ENCODE assay signal across 8 cellular contexts in genomic region chr1:27348861-27349783, GRCh38. TPM values are rescaled to one million over a fixed set of nuclear protein-coding genes. Genes with fewer than 3 reads are reported as not detected.
DNase-seq lines count a peak whose midpoint lies in the region; ATAC-seq and TF ChIP-seq lines count a peak whose summit lies in the region.

No MANE protein-coding gene starts in this region.

- H3K27me3 ChIP-seq in HCT116 (ENCODE audit: insufficient read depth, low read length) (no peaks in the 10 kb centered on the region), SJCRH30 (no peaks in the 10 kb centered on the region), aorta (ENCODE audit: control insufficient read depth in 1 of 2, insufficient read depth in 2 of 2, low read length in 1 of 2) (no peaks in the 10 kb centered on the region)

- H2AFZ ChIP-seq in HCT116 (ENCODE audit: low read depth, low read length, poor library complexity, severe bottlenecking) = no peak overlapping the region

- H3K9me3 ChIP-seq in HCT116 (ENCODE audit: control insufficient read depth in 1 of 2, insufficient read depth in 1 of 2, low read depth in 1 of 2, low read length in 2 of 2) = no peaks in the 10 kb centered on the region
- H3K9me3 ChIP-seq in SJCRH30 (replicated peaks) = no peaks in the 10 kb centered on the region
- no peaks in the 10 kb centered on the region for H3K9me3 ChIP-seq in aorta (ENCODE audit: control insufficient read depth, low read length)

- peaks cover 18% of the 10 kb centered on the region for H3K4me1 Mint-ChIP-seq in mesothelial cell of epicardium

- CTCF ChIA-PET in HCT116 (lab: Charles Lee) = interaction anchor here (1.1 to 1.5 kb wide), 3 partner anchors 8 to 17 kb away, joined by 3 to 7 read pairs (median 4); partner anchors contain the start of gene MAP3K6

- no peak for TF ChIP-seq POLR2A in HCT116 (IDR thresholded peaks at IDR 0.05; ENCODE audit: borderline replicate concordance, extremely low read depth, insufficient read depth, insufficient read length)

- TF ChIP-seq CTCF in HCT116 (IDR thresholded peaks at IDR 0.05 in 2 of 3, conservative IDR thresholded peaks at IDR 0.05 in 1 of 3; ENCODE audit: borderline replicate concordance in 1 of 3, insufficient read depth in 1 of 3, low read depth in 2 of 3, low read length in 2 of 3) (no peak), mesothelial cell of epicardium (IDR thresholded peaks at IDR 0.05; ENCODE audit: unreplicated experiment) (no peak)

- DNase-seq in AG20443 (ENCODE audit: low spot score) = peak; percentile 45
- DNase-seq in HCT116 (ENCODE audit: low read depth, low spot score) = peak; percentile 62
- peak; percentile 41 to 50 for DNase-seq in SJCRH30
- DNase-seq in effector CD8-positive, alpha-beta T cell (lab: John Stamatoyannopoulos, UW) = peak; percentile 20
- DNase-seq in mesothelial cell of epicardium (ENCODE audit: low spot score in 2 of 2, unreplicated experiment in 2 of 2) = no peak
- no peak for DNase-seq in aorta

- no peaks in the 10 kb centered on the region for H3K36me3 ChIP-seq in HCT116 (ENCODE audit: control insufficient read depth in 1 of 2, insufficient read depth in 2 of 2, low read length in 2 of 2)
- no peaks in the 10 kb centered on the region for H3K36me3 ChIP-seq in SJCRH30
- H3K36me3 ChIP-seq in aorta (ENCODE audit: control insufficient read depth in 1 of 2, insufficient read depth in 2 of 2, low read length in 1 of 2) = peaks cover 0 to 4% of the 10 kb centered on the region in 2 donors

- peak overlapping the region; percentile 59 for H3K4me3 Mint-ChIP-seq in mesothelial cell of epicardium

- no peaks in the 10 kb centered on the region for H3K9me3 Mint-ChIP-seq in mesothelial cell of epicardium

- H3K4me3 ChIP-seq in HCT116 (replicated peaks in 1 of 2; ENCODE audit: low read depth in 1 of 2, low read length in 2 of 2) (peak overlapping the region; percentile 29 to 56), SJCRH30 (peak overlapping the region; percentile 41), aorta (ENCODE audit: low read length in 2 of 2) (no peak overlapping the region)

- H3K4me2 ChIP-seq in HCT116 (ENCODE audit: low read length) = peak overlapping the region; percentile 96

- H3K36me3 Mint-ChIP-seq in mesothelial cell of epicardium = peaks cover 5% of the 10 kb centered on the region

- H3K27me3 Mint-ChIP-seq in mesothelial cell of epicardium (ENCODE audit: low read depth) = peaks cover 7% of the 10 kb centered on the region

- intact Hi-C loops in HCT116 (cut with micrococcal nuclease) (loop anchor here (1.0 kb wide), 1 partner anchor 8 kb away; no protein-coding TSS in a partner anchor), aorta (cut with DNase I) (no loop called here)

- peak; percentile 86 for ATAC-seq in HCT116
- peak; percentile 23 for ATAC-seq in aorta (ENCODE audit: low FRiP score)
- no peak for ATAC-seq in HG02973 (IDR thresholded peaks at IDR 0.05; ENCODE audit: unreplicated experiment)
- no peak for ATAC-seq in HG03571 (IDR thresholded peaks at IDR 0.05; ENCODE audit: unreplicated experiment)

- H3K27ac ChIP-seq in HCT116 (ENCODE audit: low read depth, low read length) (peak overlapping the region; percentile 77), SJCRH30 (no peak overlapping the region), aorta (ENCODE audit: low read depth in 1 of 2, low read length in 2 of 2) (no peak overlapping the region)

- RAD21 ChIA-PET in HCT116 (lab: Charles Lee; ENCODE audit: low non-redundant PET in 1 of 2, low total read pairs in 2 of 2, uncharacterized antibody in 2 of 2, unreplicated experiment in 2 of 2) = no interaction called here

- WGBS in aorta, 2 donors = 18 to 20% methylated on average over 45 to 51 of the region's 51 CpGs

- BruUV-seq in HCT116 (replicated peaks; lab: Mats Ljungman, UMichigan) = no TSS peak

- H3K4me1 ChIP-seq in HCT116 (ENCODE audit: control insufficient read depth in 1 of 2, insufficient read depth in 2 of 2, low read length in 2 of 2) (peaks cover 26 to 41% of the 10 kb centered on the region in 2 experiments), SJCRH30 (no peaks in the 10 kb centered on the region), aorta (ENCODE audit: control insufficient read depth in 1 of 2, insufficient read depth in 2 of 2, low read length in 2 of 2) (no peaks in the 10 kb centered on the region)

- no peaks in the 10 kb centered on the region for H3K9me2 ChIP-seq in HCT116 (ENCODE audit: insufficient read depth)

- POLR2A ChIA-PET in HCT116 (lab: Charles Lee) = interaction anchor here (1.0 to 1.3 kb wide), 2 partner anchors 8 to 17 kb away, joined by 5 to 11 read pairs; partner anchors contain the start of gene MAP3K6

- H3K27ac Mint-ChIP-seq in mesothelial cell of epicardium = peak overlapping the region; percentile 6

- H4K20me1 ChIP-seq in HCT116 (ENCODE audit: insufficient read depth) = no peaks in the 10 kb centered on the region

- H3K9ac ChIP-seq in HCT116 (ENCODE audit: low read length) = peak overlapping the region; percentile 67

- 0 out of 2 replicates have a peak, but pooled peaks cover 3% of the 10 kb centered on the region for H3K79me2 ChIP-seq in HCT116 (ENCODE audit: insufficient read depth, low read length)

- no peak for TF ChIP-seq RAD21 in HCT116 (IDR thresholded peaks at IDR 0.05; ENCODE audit: low read depth)

TF ChIP-seq in HCT116, 20 proteins besides CTCF, POLR2A, EP300 and RAD21:
- TF ChIP-seq ZFX (IDR thresholded peaks at IDR 0.05) = peak; percentile 28; the same call in 1 of the 2 replicates
- TF ChIP-seq CEBPB (IDR thresholded peaks at IDR 0.05; ENCODE audit: low read depth) = no peak
- TF ChIP-seq ZNF274 (IDR thresholded peaks at IDR 0.05; ENCODE audit: low read depth, low read length) = no peak
- TF ChIP-seq EZH2 (IDR thresholded peaks at IDR 0.05) = no peak
- TF ChIP-seq CBX3 (IDR thresholded peaks at IDR 0.05; ENCODE audit: low read depth) = no peak
- TF ChIP-seq EZH2phosphoT487 (IDR thresholded peaks at IDR 0.05; ENCODE audit: borderline replicate concordance) = no peak
- TF ChIP-seq SIN3A (IDR thresholded peaks at IDR 0.05; ENCODE audit: low read depth) = no peak
- TF ChIP-seq EGR1 (IDR thresholded peaks at IDR 0.05; ENCODE audit: low read depth) = no peak
- TF ChIP-seq ZBTB33 (IDR thresholded peaks at IDR 0.05; ENCODE audit: extremely low read depth, insufficient replicate concordance, low read length) = no peak
- TF ChIP-seq POLR2AphosphoS5 (IDR thresholded peaks at IDR 0.05; ENCODE audit: low read depth, low read length) = peak; percentile 40; the same call in 1 of the 2 replicates
- TF ChIP-seq YY1 (IDR thresholded peaks at IDR 0.05; ENCODE audit: extremely low read depth, insufficient replicate concordance, low read depth, low read length) = no peak
- no peak for TF ChIP-seq SP1 (IDR thresholded peaks at IDR 0.05; ENCODE audit: low read depth)
- no peak for TF ChIP-seq ELF1 (IDR thresholded peaks at IDR 0.05; ENCODE audit: borderline replicate concordance, low read depth)
TF ChIP-seq in HCT116: peak in this region for 2.

RNA-seq across cellular contexts. Expression of gene SYTL1, which starts 7.3 kb away (rescaled TPM):
- total RNA-seq in HCT116 (2021; ENCODE audit: unreplicated experiment) = 75.9 TPM
- polyA plus RNA-seq in HCT116 (2012) = 85.9 and 88.7 TPM in 2 replicates
- 0.20 and 0.47 TPM in 2 replicates for total RNA-seq in SJCRH30 (2014; rRNA removed; shearing (Covaris generic))
- 41.0 to 42.8 TPM (median 42.2 TPM) in 3 replicates for total RNA-seq in mesothelial cell of epicardium
- 1 to 10 TPM; 1.8 to 3.7 TPM for total RNA-seq in aorta
- polyA plus RNA-seq in aorta = 1 to 10 TPM in 1 of 2 donors, under 1 TPM in 1; 0.75 to 1.2 TPM

RNA-seq across cellular contexts. Expression of gene MAP3K6, which starts 17.6 kb away (rescaled TPM):
- total RNA-seq in HCT116 (2021; ENCODE audit: unreplicated experiment) = 30.2 TPM
- polyA plus RNA-seq in HCT116 (2012) = 26.8 and 30.2 TPM in 2 replicates
- total RNA-seq in SJCRH30 (2014; rRNA removed; shearing (Covaris generic)) = 8.2 and 10.0 TPM in 2 replicates
- 10.3 to 13.7 TPM (median 11.8 TPM) in 3 replicates for total RNA-seq in mesothelial cell of epicardium
- total RNA-seq in aorta = 10 to 100 TPM; 84.8 to 90.3 TPM
- polyA plus RNA-seq in aorta = 100 to 1,000 TPM in 1 of 2 donors, 10 to 100 TPM in 1; 11.5 to 164 TPM

RNA-seq across cellular contexts. Expression of gene FCN3, which starts 25.5 kb away (rescaled TPM):
- total RNA-seq in HCT116 (2021; ENCODE audit: unreplicated experiment) (1.2 TPM), mesothelial cell of epicardium (0.22 to 0.24 TPM in 2 of 3 replicates, not detected in the other), aorta (10 to 100 TPM in 1 of 2 donors, 1 to 10 TPM in 1; 2.7 to 11.5 TPM)
- polyA plus RNA-seq in HCT116 (2012) = 0.39 and 0.64 TPM in 2 replicates
- not detected in 2 replicates for total RNA-seq in SJCRH30 (2014; rRNA removed; shearing (Covaris generic))
- polyA plus RNA-seq in aorta = under 1 TPM; 0.15 to 0.50 TPM

RNA-seq across cellular contexts. Expression of gene TMEM222, which starts 27.2 kb away (rescaled TPM):
- total RNA-seq in HCT116 (2021; ENCODE audit: unreplicated experiment) (32.8 TPM), mesothelial cell of epicardium (36.0 to 39.1 TPM (median 37.2 TPM) in 3 replicates), aorta (10 to 100 TPM; 27.4 to 32.4 TPM)
- polyA plus RNA-seq in HCT116 (2012) = 41.1 and 41.2 TPM in 2 replicates
- 26.0 and 26.1 TPM in 2 replicates for total RNA-seq in SJCRH30 (2014; rRNA removed; shearing (Covaris generic))
- polyA plus RNA-seq in aorta = 10 to 100 TPM; 19.9 to 49.1 TPM

RNA-seq across cellular contexts. Expression of gene CD164L2, which starts 34.0 kb away (rescaled TPM):
- total RNA-seq in HCT116 (2021; ENCODE audit: unreplicated experiment) (11.6 TPM), mesothelial cell of epicardium (0.45 to 1.3 TPM (median 0.61 TPM) in 3 replicates), aorta (not detected)
- 10.4 and 13.0 TPM in 2 replicates for polyA plus RNA-seq in HCT116 (2012)
- total RNA-seq in SJCRH30 (2014; rRNA removed; shearing (Covaris generic)) = not detected in 2 replicates
- not detected for polyA plus RNA-seq in aorta

Comparison
In these comparisons a context has a peak if more than half of its experiments do, and no peak if none do; other contexts are left out.
1. DNase-seq: peak in AG20443 (single experiment), HCT116 (single experiment), SJCRH30 (2 of 2) and effector CD8-positive, alpha-beta T cell (single experiment); none in mesothelial cell of epicardium (0 of 2) and aorta (0 of 2).
2. ATAC-seq: peak in HCT116 (single experiment) and aorta (single experiment); none in HG02973 (single experiment) and HG03571 (single experiment).
3. H3K4me3 ChIP-seq: peak in HCT116 (2 of 2) and SJCRH30 (single experiment); none in aorta (0 of 2).